ENCODE assay signal across 15 cellular contexts in the genomic region with DNA sequence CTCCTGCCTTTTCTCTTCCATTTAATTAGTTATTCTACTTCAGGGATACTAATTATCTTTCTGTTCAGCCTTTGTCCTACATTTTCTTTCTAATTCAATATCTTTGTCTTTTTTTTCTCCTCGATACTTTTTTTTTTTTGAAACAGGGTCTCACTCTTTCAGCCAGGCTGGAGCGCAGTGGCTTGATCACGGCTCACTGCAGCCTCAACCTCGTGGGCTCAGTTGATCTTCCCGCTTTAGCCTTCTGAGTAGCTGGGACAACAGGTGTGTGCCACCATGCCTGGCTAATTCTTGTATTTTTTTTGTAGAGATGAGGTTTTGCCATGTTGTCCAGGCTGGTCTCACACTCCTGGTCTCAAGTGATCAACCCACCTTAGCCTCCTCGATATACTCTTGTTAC. TPM values are rescaled to one million over a fixed set of nuclear protein-coding genes. Genes with fewer than 3 reads are reported as not detected.
DNase-seq lines count a peak whose midpoint lies in the region; ATAC-seq and TF ChIP-seq lines count a peak whose summit lies in the region.
"Had no signal": no experiment of that assay in that cellular context is flagged by ENCODE, and none has a peak within 500 bp of the region (broad histone marks: within the 10 kb centered on the region; RNA-seq: fewer than 3 reads in every experiment).

No MANE protein-coding gene starts in this region.

- H3K4me1 Mint-ChIP-seq in CD4-positive, alpha-beta T cell (ENCODE audit: low read depth) = peaks cover 74% of the 10 kb centered on the region
- H3K4me1 Mint-ChIP-seq in CD8-positive, alpha-beta T cell (ENCODE audit: low read depth) = peaks cover 71% of the 10 kb centered on the region
- H3K4me1 Mint-ChIP-seq in T-helper 17 cell (peaks cover 40% of the 10 kb centered on the region), neural progenitor cell (peaks cover under 1% of the 10 kb centered on the region)

- no peaks in the 10 kb centered on the region for H3K27me3 Mint-ChIP-seq in CD4-positive, alpha-beta T cell
- H3K27me3 Mint-ChIP-seq in CD8-positive, alpha-beta T cell (ENCODE audit: low read depth) = no peaks in the 10 kb centered on the region
- no peaks in the 10 kb centered on the region for H3K27me3 Mint-ChIP-seq in T-helper 17 cell
- H3K27me3 Mint-ChIP-seq in neural progenitor cell (ENCODE audit: insufficient read depth, low read depth) = no peaks in the 10 kb centered on the region

- no peaks in the 10 kb centered on the region for H3K9me3 ChIP-seq in CD4-positive, alpha-beta T cell (ENCODE audit: control insufficient read depth, low read length)
- no peaks in the 10 kb centered on the region for H3K9me3 ChIP-seq in CD8-positive, alpha-beta T cell (ENCODE audit: low read length)
- H3K9me3 ChIP-seq in T-helper 17 cell (ENCODE audit: control insufficient read depth, low read length, poor library complexity, severe bottlenecking) (no peaks in the 10 kb centered on the region), neural progenitor cell (ENCODE audit: low read depth) (no peaks in the 10 kb centered on the region)
- H3K9me3 ChIP-seq: BE2C had no signal

- no peak overlapping the region for H3K4me3 ChIP-seq in CD8-positive, alpha-beta T cell (ENCODE audit: low read depth, low read length)
- no peak overlapping the region for H3K4me3 ChIP-seq in neural progenitor cell
- H3K4me3 ChIP-seq: A549, GM12878, GM23248 had no signal

- no peak for TF ChIP-seq CTCF in CD4-positive, alpha-beta T cell (IDR thresholded peaks at IDR 0.05)
- TF ChIP-seq CTCF in CD8-positive, alpha-beta T cell (IDR thresholded peaks at IDR 0.05) = no peak
- TF ChIP-seq CTCF in neural progenitor cell (IDR thresholded peaks at IDR 0.05) = no peak

- peaks cover 25% of the 10 kb centered on the region for H4K20me1 ChIP-seq in neural progenitor cell (ENCODE audit: low read depth)

- H3K36me3 ChIP-seq in CD8-positive, alpha-beta T cell (ENCODE audit: insufficient read depth, low read length) = peaks cover 10% of the 10 kb centered on the region
- H3K36me3 ChIP-seq in neural progenitor cell = peaks cover 6% of the 10 kb centered on the region

- H2AFZ ChIP-seq in neural progenitor cell (replicated peaks) = no peak overlapping the region
- H2AFZ ChIP-seq: GM23248 had no signal

- H3F3A ChIP-seq in neural progenitor cell (ENCODE audit: low read depth) = no peaks in the 10 kb centered on the region

- CTCF ChIA-PET in CD4-positive, alpha-beta T cell (lab: Charles Lee) = no interaction called here
- CTCF ChIA-PET in CD8-positive, alpha-beta T cell (lab: Charles Lee) = no interaction called here

- peaks cover 26% of the 10 kb centered on the region for H3K4me1 ChIP-seq in CD8-positive, alpha-beta T cell (ENCODE audit: insufficient read depth, low read length)
- peaks cover 12% of the 10 kb centered on the region for H3K4me1 ChIP-seq in neural progenitor cell
- H3K4me1 ChIP-seq: BE2C had no signal

- no peak overlapping the region for H3K4me3 Mint-ChIP-seq in CD4-positive, alpha-beta T cell
- H3K4me3 Mint-ChIP-seq in CD8-positive, alpha-beta T cell = no peak overlapping the region
- H3K4me3 Mint-ChIP-seq in T-helper 17 cell (peak overlapping the region; percentile 45), neural progenitor cell (no peak overlapping the region)

- POLR2A ChIA-PET in CD4-positive, alpha-beta T cell (lab: Charles Lee) = no interaction called here
- POLR2A ChIA-PET in CD8-positive, alpha-beta T cell (lab: Charles Lee) = no interaction called here

- H3K27me3 ChIP-seq in CD4-positive, alpha-beta T cell (ENCODE audit: control insufficient read depth, insufficient read depth, low read length) = no peaks in the 10 kb centered on the region
- no peaks in the 10 kb centered on the region for H3K27me3 ChIP-seq in CD8-positive, alpha-beta T cell (ENCODE audit: insufficient read depth, low read length)
- H3K27me3 ChIP-seq in neural progenitor cell = no peaks in the 10 kb centered on the region
- H3K27me3 ChIP-seq: BE2C had no signal

- H3K9ac ChIP-seq in neural progenitor cell = no peak overlapping the region
- H3K9ac ChIP-seq: GM23248 had no signal

- ATAC-seq in CD4-positive, alpha-beta T cell (ENCODE audit: poor library complexity) = no peak
- ATAC-seq in CD8-positive, alpha-beta T cell = no peak
- no peak for ATAC-seq in T-helper 17 cell
- ATAC-seq: A549, GM12878, HepG2 had no signal

- H3K36me3 Mint-ChIP-seq in CD4-positive, alpha-beta T cell (ENCODE audit: low read depth) = peaks cover 29% of the 10 kb centered on the region
- peaks cover 31% of the 10 kb centered on the region for H3K36me3 Mint-ChIP-seq in CD8-positive, alpha-beta T cell
- H3K36me3 Mint-ChIP-seq in T-helper 17 cell (ENCODE audit: low read depth) = peaks cover 3% of the 10 kb centered on the region
- H3K36me3 Mint-ChIP-seq in neural progenitor cell = peaks cover 14% of the 10 kb centered on the region

- H3K27ac ChIP-seq in CD4-positive, alpha-beta T cell (ENCODE audit: low read depth, low read length) = no peak overlapping the region
- H3K27ac ChIP-seq in CD8-positive, alpha-beta T cell (ENCODE audit: low read depth, low read length) = no peak overlapping the region
- peak overlapping the region; percentile 1 for H3K27ac ChIP-seq in neural progenitor cell
- H3K27ac ChIP-seq: A549, C4-2B, GM23248 had no signal

- H3K79me2 ChIP-seq in neural progenitor cell (ENCODE audit: low read depth) = peaks cover 56% of the 10 kb centered on the region

- H3K27ac Mint-ChIP-seq in CD4-positive, alpha-beta T cell = peak overlapping the region; percentile 15
- peak overlapping the region; percentile 60 for H3K27ac Mint-ChIP-seq in CD8-positive, alpha-beta T cell
- peak overlapping the region; percentile 59 for H3K27ac Mint-ChIP-seq in T-helper 17 cell
- H3K27ac Mint-ChIP-seq in neural progenitor cell = no peak overlapping the region

- peaks cover 4% of the 10 kb centered on the region for H3K9me3 Mint-ChIP-seq in CD4-positive, alpha-beta T cell
- peaks cover 4% of the 10 kb centered on the region for H3K9me3 Mint-ChIP-seq in CD8-positive, alpha-beta T cell
- peaks cover 6% of the 10 kb centered on the region for H3K9me3 Mint-ChIP-seq in neural progenitor cell

- intact Hi-C loops in CD4-positive, alpha-beta T cell (cut with DNase I, micrococcal nuclease) = no loop called here
- intact Hi-C loops in CD8-positive, alpha-beta T cell (cut with DNase I, micrococcal nuclease) = no loop called here

- no peak overlapping the region for H3K4me2 ChIP-seq in neural progenitor cell
- H3K4me2 ChIP-seq: A549 had no signal

- DNase-seq in CD4-positive, alpha-beta T cell = no peak
- no peak for DNase-seq in CD8-positive, alpha-beta T cell
- no peak for DNase-seq in T-helper 17 cell
- no peak for DNase-seq in neural progenitor cell (ENCODE audit: low spot score)
- no peak for DNase-seq in effector CD4-positive, alpha-beta T cell
- no peak for DNase-seq in NCI-H1092 (lab: John Stamatoyannopoulos, UW)
- no peak for DNase-seq in epidermal melanocyte (ENCODE audit: insufficient read length, low spot score)
- DNase-seq: BE2C, DMS53, GM23248, H7 had no signal

RNA-seq across cellular contexts. Expression of gene CCSER2, which starts 38.9 kb away (rescaled TPM):
- 100 to 1,000 TPM; 134 to 148 TPM for total RNA-seq in CD4-positive, alpha-beta T cell
- total RNA-seq in CD8-positive, alpha-beta T cell = 100 to 1,000 TPM; 141 to 143 TPM
- 100 to 1,000 TPM; 137 to 138 TPM for total RNA-seq in T-helper 17 cell
- total RNA-seq in neural progenitor cell (ENCODE audit: low replicate concordance) = 24.0 and 39.3 TPM in 2 replicates
